30 cellular contexts compared by ENCODE assay signal in genomic region chr4:5928241-5928640, GRCh38. TPM values are rescaled to one million over a fixed set of nuclear protein-coding genes. Genes with fewer than 3 reads are reported as not detected.
DNase-seq lines count a peak whose midpoint lies in the region; FAIRE-seq and TF ChIP-seq lines count a peak whose summit lies in the region.
"Had no signal": no experiment of that assay in that cellular context is flagged by ENCODE, and none has a peak within 500 bp of the region (broad histone marks: within the 10 kb centered on the region; RNA-seq: fewer than 3 reads in every experiment).

No MANE protein-coding gene starts in this region.

- H3K27ac ChIP-seq in H1 (ENCODE audit: low read depth, low read length), result no peak overlapping the region
- H3K27ac ChIP-seq: colonic mucosa, esophagus squamous epithelium, sigmoid colon, SK-N-MC had no signal

- H3K4me1 ChIP-seq in H1 (replicated peaks in 1 of 4; ENCODE audit: control insufficient read depth in 3 of 4, insufficient read depth in 4 of 4, low read length in 3 of 4), result peaks cover 0 to 10% (median 3%) of the 10 kb centered on the region in 4 experiments; a peak in 5 of 7 replicates
- H3K4me1 ChIP-seq: colonic mucosa, esophagus squamous epithelium, sigmoid colon had no signal

- no peaks in the 10 kb centered on the region for H4K20me1 ChIP-seq in H1 (replicated peaks in 1 of 2; ENCODE audit: control insufficient read depth in 1 of 2, insufficient read depth in 2 of 2, low read length in 2 of 2)

- no peak overlapping the region for H2BK5ac ChIP-seq in H1 (ENCODE audit: low read depth, low read length)

- no peak for FAIRE-seq in H1 (lab: Jason Lieb, UNC)
- FAIRE-seq: bronchial epithelial cell, endometrium, frontal cortex, G401.6, K562, TTC549, urothelium cell line had no signal

- no peaks in the 10 kb centered on the region for H3K79me2 ChIP-seq in H1 (ENCODE audit: control insufficient read depth in 1 of 2, insufficient read depth in 2 of 2, low read length in 2 of 2)

- no peak overlapping the region for H4K8ac ChIP-seq in H1 (ENCODE audit: extremely low read depth, insufficient read depth, low read length)

- H3K79me1 ChIP-seq in H1 (ENCODE audit: low read depth, low read length), result no peaks in the 10 kb centered on the region

- H3K4me3 ChIP-seq in H1 (ENCODE audit: extremely low read depth in 1 of 4, insufficient read depth in 2 of 4, low read depth in 3 of 4, low read length in 4 of 4), result no peak overlapping the region
- H3K4me3 ChIP-seq: colonic mucosa, esophagus squamous epithelium, K562, sigmoid colon, SK-N-MC had no signal

- no peak overlapping the region for H3K4ac ChIP-seq in H1 (replicated peaks; ENCODE audit: insufficient read length, low read depth, low read length)

- no peaks in the 10 kb centered on the region for H3K9me3 ChIP-seq in H1 (ENCODE audit: insufficient read depth in 2 of 2, low read depth in 1 of 2, low read length in 1 of 2)
- H3K9me3 ChIP-seq: colonic mucosa, esophagus squamous epithelium, sigmoid colon had no signal

- no peak overlapping the region for H2AFZ ChIP-seq in H1 (ENCODE audit: low read length)

- 0 out of 2 replicates have a peak overlapping the region, but pooled peaks have one; percentile 43 for H2BK12ac ChIP-seq in H1 (ENCODE audit: low read depth, low read length)

- H4K5ac ChIP-seq in H1 (ENCODE audit: insufficient read length, low read depth, low read length), result no peak overlapping the region

- H3K4me2 ChIP-seq in H1 (ENCODE audit: insufficient read depth in 1 of 2, low read depth in 2 of 2, low read length in 2 of 2), result no peak overlapping the region

- H2BK20ac ChIP-seq in H1 (ENCODE audit: low read length), result no peak overlapping the region

- H2AK5ac ChIP-seq in H1 (ENCODE audit: low read depth, low read length), result no peak overlapping the region

- TF ChIP-seq RAD21 in H1 (IDR thresholded peaks at IDR 0.05 in 1 of 2, conservative IDR thresholded peaks at IDR 0.05 in 1 of 2; ENCODE audit: low read depth in 2 of 2, low read length in 2 of 2), result no peak

- H3K9ac ChIP-seq in H1 (replicated peaks in 1 of 4; ENCODE audit: extremely low read depth in 1 of 4, low read depth in 3 of 4, low read length in 3 of 4), result no peak overlapping the region

- 88% methylated on average over 8 of the region's 8 CpGs; no CpG with 5 or more reads in 1 of the 2 experiments for WGBS in H1 (ENCODE audit: extremely low coverage in 1 of 2, insufficient coverage in 1 of 2, insufficient read length in 1 of 2, insufficient replicate concordance in 2 of 2, low coverage in 1 of 2, low lambda C conversion rate in 2 of 2, missing lambda C conversion rate in 1 of 2), 2 experiments

- CTCF ChIA-PET in H1 (lab: Charles Lee; ENCODE audit: partially characterized antibody), result interaction anchor here (0.6 to 1.3 kb wide), 4 partner anchors 16 to 402 kb away, joined by 3 to 5 read pairs (median 4); no protein-coding TSS in a partner anchor

- no peaks in the 10 kb centered on the region for H3K36me3 ChIP-seq in H1 (ENCODE audit: control insufficient read depth in 2 of 4, insufficient read depth in 4 of 4, low read length in 3 of 4)
- H3K36me3 ChIP-seq: colonic mucosa, esophagus squamous epithelium, sigmoid colon had no signal

- peaks cover 2% of the 10 kb centered on the region; the same call in 1 of the 2 replicates for H3K23me2 ChIP-seq in H1 (ENCODE audit: low read depth, low read length)

- TF ChIP-seq POLR2A in H1 (IDR thresholded peaks at IDR 0.05; ENCODE audit: control extremely low read depth in 1 of 2, low read depth in 2 of 2, low read length in 2 of 2), result no peak

- DNase-seq in NCI-H146 (lab: John Stamatoyannopoulos, UW) (peak; percentile 34), NCI-H146 treated with DMSO at 0.1 percent for 48 hours (lab: John Stamatoyannopoulos, UW; ENCODE audit: unreplicated experiment) (no peak), NCI-H2196 treated with DMSO at 0.1 percent for 48 hours (lab: John Stamatoyannopoulos, UW; ENCODE audit: unreplicated experiment) (peak; percentile 46), H1 (ENCODE audit: low read depth in 1 of 2, low spot score in 2 of 2) (no peak), retina (peak; percentile 47), NCI-H82 (lab: John Stamatoyannopoulos, UW) (no peak), GF-D8 (lab: John Stamatoyannopoulos, UW) (no peak), NCI-H2029 treated with DMSO at 0.1 percent for 48 hours (lab: John Stamatoyannopoulos, UW) (no peak)
- DNase-seq: activated CD4-positive, alpha-beta T cell treated with anti-CD3 and anti-CD28 coated beads for 1 hour; activated CD8-positive, alpha-beta T cell treated with anti-CD3 and anti-CD28 coated beads for 36 hours; anterior cingulate cortex; CD8-positive, alpha-beta T cell; colonic mucosa; esophagus squamous epithelium; HCEC 1CT; NCI-H1105 treated with DMSO at 0.1 percent for 48 hours; NCI-H2107; RPMI8226; sigmoid colon; stimulated activated CD4-positive, alpha-beta T cell treated with anti-CD3 and anti-CD28 coated beads, Interleukin-4, amount 100 ng/mL, for 4 hours had no signal

- peak overlapping the region; percentile 25 for H3K56ac ChIP-seq in H1 (replicated peaks; ENCODE audit: insufficient read length, low read depth, low read length)

- no peak for TF ChIP-seq EP300 in H1 (IDR thresholded peaks at IDR 0.05; ENCODE audit: borderline replicate concordance in 1 of 2, low read depth in 2 of 2, low read length in 2 of 2)

- H2BK120ac ChIP-seq in H1 (replicated peaks; ENCODE audit: low read depth, low read length), result no peak overlapping the region

- no peak for TF ChIP-seq CTCF in H1 (IDR thresholded peaks at IDR 0.05; ENCODE audit: control extremely low read depth in 1 of 3, insufficient read depth in 1 of 3, low read depth in 1 of 3, low read length in 3 of 3)

- H3K18ac ChIP-seq in H1 (ENCODE audit: extremely low read depth, low read length), result no peak overlapping the region

- peaks cover 0 to 2% (median under 1%) of the 10 kb centered on the region in 4 experiments; a peak in 2 of 7 replicates for H3K27me3 ChIP-seq in H1 (replicated peaks in 1 of 4; ENCODE audit: control insufficient read depth in 3 of 4, extremely low read depth in 1 of 4, insufficient read depth in 3 of 4, low read length in 3 of 4)
- H3K27me3 ChIP-seq: colonic mucosa had no signal

- no peak overlapping the region for H2BK15ac ChIP-seq in H1 (ENCODE audit: low read length)

- no peak overlapping the region for H3K14ac ChIP-seq in H1 (ENCODE audit: insufficient read length)

- no peak overlapping the region for H4K91ac ChIP-seq in H1 (replicated peaks; ENCODE audit: insufficient read length, low read length)

- POLR2A ChIA-PET in H1 (lab: Charles Lee; ENCODE audit: partially characterized antibody), result interaction anchor here (1.3 to 1.6 kb wide), 2 partner anchors 16 to 37 kb away, joined by 3 to 6 read pairs; no protein-coding TSS in a partner anchor

- H3K23ac ChIP-seq in H1 (ENCODE audit: insufficient read length), result no peak overlapping the region

TF ChIP-seq in H1, 55 proteins besides CTCF, POLR2A, EP300 and RAD21:
- TF ChIP-seq HDAC2 (IDR thresholded peaks at IDR 0.05; ENCODE audit: borderline replicate concordance in 1 of 2, low read depth in 2 of 2, low read length in 2 of 2) (no peak), GTF2F1 (IDR thresholded peaks at IDR 0.05; ENCODE audit: borderline replicate concordance, low read depth, low read length) (no peak), YY1 (IDR thresholded peaks at IDR 0.05; ENCODE audit: low read depth, low read length) (no peak), BRCA1 (IDR thresholded peaks at IDR 0.05; ENCODE audit: low read depth, low read length) (no peak), KDM5A (IDR thresholded peaks at IDR 0.05; ENCODE audit: low read length) (no peak), SAP30 (IDR thresholded peaks at IDR 0.05; ENCODE audit: insufficient read depth, insufficient replicate concordance, low read length) (no peak), SIRT6 (IDR thresholded peaks at IDR 0.05; ENCODE audit: low read length) (no peak), CHD1 (IDR thresholded peaks at IDR 0.05; ENCODE audit: low read depth, low read length) (no peak), TAF1 (IDR thresholded peaks at IDR 0.05; ENCODE audit: low read depth, low read length) (no peak), NRF1 (IDR thresholded peaks at IDR 0.05; ENCODE audit: low read depth, low read length) (no peak), CHD2 (IDR thresholded peaks at IDR 0.05; ENCODE audit: low read length) (no peak), CBX8 (IDR thresholded peaks at IDR 0.05; ENCODE audit: borderline replicate concordance, low read depth, low read length) (no peak), HDAC6 (IDR thresholded peaks at IDR 0.05; ENCODE audit: low read depth, low read length) (no peak), TBP (IDR thresholded peaks at IDR 0.05; ENCODE audit: low read depth, low read length) (no peak), CEBPB (IDR thresholded peaks at IDR 0.05; ENCODE audit: low read depth, low read length) (no peak), TCF12 (IDR thresholded peaks at IDR 0.05; ENCODE audit: low read depth, low read length) (no peak)

RNA-seq across cellular contexts. Expression of gene CRMP1, which starts 35.4 kb away (rescaled TPM):
- 117 and 120 TPM in 2 replicates for total RNA-seq in H1 (2021; fragmentation: NEBNext Ultra II Directional; extraction: Animal tissue kit (Norgen Biotek cat#: 25700))
- 131 and 137 TPM in 2 replicates for polyA plus RNA-seq in H1 (2011; rRNA removed)
- 121 TPM for polyA plus RNA-seq in H1 (2011; cell fraction: cytosol; rRNA removed)
- polyA plus RNA-seq in H1 (2011; cell fraction: nucleus; rRNA removed), result 117 TPM
- polyA plus RNA-seq in H1 (2012, experiment 1 of 2), result 104 to 147 TPM (median 135 TPM) in 4 replicates
- 125 TPM for polyA plus RNA-seq in H1 (2012, experiment 2 of 2)
- 92.2 TPM for polyA plus RNA-seq in H1 (2013, experiment 1 of 2)
- 91.3 TPM for polyA plus RNA-seq in H1 (2013, experiment 2 of 2)
- 101 and 107 TPM in 2 replicates for polyA minus RNA-seq in H1 (2011; rRNA and poly(A)+ RNA removed)
- 75.3 TPM for polyA minus RNA-seq in H1 (2011; cell fraction: cytosol; rRNA and poly(A)+ RNA removed)
- 50.6 TPM for polyA minus RNA-seq in H1 (2011; cell fraction: nucleus; rRNA and poly(A)+ RNA removed)
- total RNA-seq: activated CD8-positive, alpha-beta T cell treated with anti-CD3 and anti-CD28 coated beads for 36 hours; activated naive CD4-positive, alpha-beta T cell treated with anti-CD3 and anti-CD28 coated beads, Interleukin-2, amount 50 U/mL, for 72 hours; bronchial epithelial cell; CD8-positive, alpha-beta T cell; MCF 10A had no signal

Comparison
In these comparisons a context has a peak if more than half of its experiments do, and no peak if none do; other contexts are left out.
1. DNase-seq: peak in NCI-H146 (single experiment), NCI-H2196 treated with DMSO at 0.1 percent for 48 hours (single experiment) and retina (single experiment); none in NCI-H146 treated with DMSO at 0.1 percent for 48 hours (single experiment), H1 (0 of 2), NCI-H82 (single experiment), GF-D8 (single experiment) and NCI-H2029 treated with DMSO at 0.1 percent for 48 hours (single experiment).